Comparison of ENCODE assay signal across 8 cellular contexts in genomic region chr5:129906177-129906887, GRCh38. TPM values are rescaled to one million over a fixed set of nuclear protein-coding genes. Genes with fewer than 3 reads are reported as not detected.
DNase-seq lines count a peak whose midpoint lies in the region; ATAC-seq and TF ChIP-seq lines count a peak whose summit lies in the region.

No MANE protein-coding gene starts in this region.

- no peak for ATAC-seq in CD4-positive, alpha-beta T cell (ENCODE audit: poor library complexity)
- no peak for ATAC-seq in HG03039 (IDR thresholded peaks at IDR 0.05; ENCODE audit: unreplicated experiment)

- peak overlapping the region; percentile 60 for H3K4me3 ChIP-seq in fibroblast of pulmonary artery (replicated peaks; ENCODE audit: low read depth, low read length)

- CTCF ChIA-PET in CD4-positive, alpha-beta T cell (lab: Charles Lee), result no interaction called here
- CTCF ChIA-PET in RWPE1 (lab: Yijun Ruan, JAX), result no interaction called here

- H3K9me3 Mint-ChIP-seq in CD4-positive, alpha-beta T cell, result no peaks in the 10 kb centered on the region
- no peaks in the 10 kb centered on the region for H3K9me3 Mint-ChIP-seq in osteocyte (ENCODE audit: unreplicated experiment)

- POLR2A ChIA-PET in CD4-positive, alpha-beta T cell (lab: Charles Lee), result no interaction called here
- POLR2A ChIA-PET in RWPE1 (lab: Yijun Ruan, JAX; ENCODE audit: low non-redundant PET), result no interaction called here

- peaks cover 46% of the 10 kb centered on the region for H3K27me3 ChIP-seq in CD4-positive, alpha-beta T cell (ENCODE audit: control insufficient read depth, insufficient read depth, low read length)

- H3K4me3 Mint-ChIP-seq in CD4-positive, alpha-beta T cell, result peak overlapping the region; percentile 80
- H3K4me3 Mint-ChIP-seq in osteocyte (ENCODE audit: unreplicated experiment), result peak overlapping the region; percentile 93

- intact Hi-C loops in CD4-positive, alpha-beta T cell (cut with DNase I, micrococcal nuclease), result no loop called here

- H3K27ac ChIP-seq in CD4-positive, alpha-beta T cell (ENCODE audit: low read depth, low read length), result no peak overlapping the region
- H3K27ac ChIP-seq in RWPE1, result no peak overlapping the region

- DNase-seq in CD4-positive, alpha-beta T cell, result no peak
- DNase-seq in RWPE1 (ENCODE audit: low spot score), result peak; percentile 9
- peak; percentile 58 for DNase-seq in fibroblast of pulmonary artery (ENCODE audit: low read depth)
- DNase-seq in osteocyte (ENCODE audit: extremely low spot score, unreplicated experiment), result no peak
- DNase-seq in cerebellar nuclear complex (lab: John Stamatoyannopoulos, UW), result no peak
- DNase-seq in HT-29 (ENCODE audit: low spot score), result no peak
- no peak for DNase-seq in SIG-M5 (lab: John Stamatoyannopoulos, UW)

- H3K27ac Mint-ChIP-seq in CD4-positive, alpha-beta T cell, result no peak overlapping the region
- H3K27ac Mint-ChIP-seq in osteocyte (ENCODE audit: unreplicated experiment), result peak overlapping the region; percentile 81

- H3K27me3 Mint-ChIP-seq in CD4-positive, alpha-beta T cell, result peaks cover 64% of the 10 kb centered on the region
- no peaks in the 10 kb centered on the region for H3K27me3 Mint-ChIP-seq in osteocyte (ENCODE audit: unreplicated experiment)

- no peaks in the 10 kb centered on the region for H3K36me3 Mint-ChIP-seq in CD4-positive, alpha-beta T cell (ENCODE audit: low read depth)
- H3K36me3 Mint-ChIP-seq in osteocyte (ENCODE audit: unreplicated experiment), result peaks cover 2% of the 10 kb centered on the region

- peaks cover 20% of the 10 kb centered on the region for H3K4me1 Mint-ChIP-seq in CD4-positive, alpha-beta T cell (ENCODE audit: low read depth)
- H3K4me1 Mint-ChIP-seq in osteocyte (ENCODE audit: unreplicated experiment), result peaks cover 36% of the 10 kb centered on the region

- TF ChIP-seq CTCF in CD4-positive, alpha-beta T cell (IDR thresholded peaks at IDR 0.05), result no peak
- TF ChIP-seq CTCF in RWPE1 (conservative IDR thresholded peaks at IDR 0.05; ENCODE audit: low read depth), result no peak
- peak; percentile 24 for TF ChIP-seq CTCF in fibroblast of pulmonary artery (IDR thresholded peaks at IDR 0.05; ENCODE audit: low read length, missing control alignments)
- peak; percentile 66 for TF ChIP-seq CTCF in osteocyte (IDR thresholded peaks at IDR 0.05)

- no peaks in the 10 kb centered on the region for H3K9me3 ChIP-seq in CD4-positive, alpha-beta T cell (ENCODE audit: control insufficient read depth, low read length)

RNA-seq across cellular contexts. Expression of gene CHSY3, which starts 2.1 kb away (rescaled TPM):
- total RNA-seq in CD4-positive, alpha-beta T cell, result not detected
- total RNA-seq in osteocyte, result 19.7 and 22.0 TPM in 2 replicates
- total RNA-seq in HT-29 (2014; rRNA removed; shearing (Covaris generic)), result not detected in 2 replicates

Comparison
In these comparisons a context has a peak if more than half of its experiments do, and no peak if none do; other contexts are left out.
1. DNase-seq: peak in RWPE1 (single experiment) and fibroblast of pulmonary artery (single experiment); none in CD4-positive, alpha-beta T cell (0 of 10), osteocyte (single experiment), cerebellar nuclear complex (0 of 2), HT-29 (single experiment) and SIG-M5 (single experiment).
2. CTCF ChIP-seq: peak in fibroblast of pulmonary artery (single experiment) and osteocyte (single experiment); none in CD4-positive, alpha-beta T cell (single experiment) and RWPE1 (single experiment).
3. RNA of gene CHSY3, which starts 2.1 kb away (total RNA-seq): 19.7 to 22.0 TPM in osteocyte; not detected in CD4-positive, alpha-beta T cell and not detected in HT-29; every median in the first group is over 10 times any median in the second.